Comparison of ENCODE assay signal across 16 cellular contexts in the genomic region with DNA sequence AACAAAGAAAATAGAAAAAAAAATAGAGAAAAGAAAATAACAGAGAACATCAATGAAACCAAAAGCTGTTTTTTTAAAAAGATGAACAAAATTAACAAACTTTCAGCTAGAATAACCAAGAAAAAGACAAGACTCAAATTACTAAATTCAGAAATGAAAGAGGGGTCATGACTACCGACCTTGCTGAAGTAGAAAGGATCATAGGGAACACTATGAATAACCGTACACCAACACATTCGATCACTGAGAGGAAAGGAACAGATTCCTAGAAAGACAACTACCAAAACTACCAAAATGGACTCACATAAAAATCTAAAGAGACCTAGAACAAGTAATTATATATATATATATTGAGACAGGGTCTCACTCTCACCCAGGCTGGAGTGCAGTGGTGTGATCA. TPM values are rescaled to one million over a fixed set of nuclear protein-coding genes. Genes with fewer than 3 reads are reported as not detected.
DNase-seq lines count a peak whose midpoint lies in the region; ATAC-seq, FAIRE-seq and TF ChIP-seq lines count a peak whose summit lies in the region.
"Had no signal": no experiment of that assay in that cellular context is flagged by ENCODE, and none has a peak within 500 bp of the region (broad histone marks: within the 10 kb centered on the region; RNA-seq: fewer than 3 reads in every experiment).

No MANE protein-coding gene starts in this region.

- peaks cover 20% of the 10 kb centered on the region for H3K27me3 Mint-ChIP-seq in nephron progenitor cell (ENCODE audit: low read depth, poor library complexity)

- H3K4me3 Mint-ChIP-seq in nephron progenitor cell: peak overlapping the region; percentile 4
- H3K4me3 Mint-ChIP-seq: CD8-positive, alpha-beta T cell had no signal

- no peaks in the 10 kb centered on the region for H3K36me3 ChIP-seq in WERI-Rb-1
- H3K36me3 ChIP-seq: HAP-1 had no signal

- DNase-seq in A549 (ENCODE audit: low read depth in 1 of 2, low spot score in 1 of 2) (no peak), WERI-Rb-1 (no peak), nephron progenitor cell (no peak), NCI-H345 treated with DMSO at 0.1 percent for 48 hours (lab: John Stamatoyannopoulos, UW; ENCODE audit: unreplicated experiment) (no peak)
- no peak for DNase-seq in activated naive CD4-positive, alpha-beta T cell treated with anti-CD3 and anti-CD28 coated beads, Interleukin-2, amount 50 U/mL, for 16 hours
- DNase-seq: AML-193; Calu3; CD8-positive, alpha-beta T cell; DMS79 treated with DMSO at 0.1 percent for 48 hours; GF-D8 had no signal

- TF ChIP-seq CTCF in A549 (IDR thresholded peaks at IDR 0.05): no peak
- TF ChIP-seq CTCF in C4-2B (conservative IDR thresholded peaks at IDR 0.05): no peak
- TF ChIP-seq CTCF in WERI-Rb-1 (IDR thresholded peaks at IDR 0.05; ENCODE audit: low read depth, low read length): no peak
- TF ChIP-seq CTCF in nephron progenitor cell (IDR thresholded peaks at IDR 0.05): no peak

- H3K27ac ChIP-seq in A549: no peak overlapping the region
- peak overlapping the region; percentile 77 for H3K27ac ChIP-seq in C4-2B
- peak overlapping the region; percentile 78 for H3K27ac ChIP-seq in WERI-Rb-1
- H3K27ac ChIP-seq: KMS-11 had no signal

- H3K4me1 Mint-ChIP-seq in nephron progenitor cell: peaks cover 40% of the 10 kb centered on the region

- no peak for FAIRE-seq in A549 (lab: Jason Lieb, UNC)
- FAIRE-seq: A204.1, GM12891 had no signal

- H3K9me3 ChIP-seq in A549 (no peaks in the 10 kb centered on the region), WERI-Rb-1 (ENCODE audit: severe bottlenecking) (peaks cover 6% of the 10 kb centered on the region)
- H3K9me3 ChIP-seq: HAP-1 had no signal

- H3K4me3 ChIP-seq in A549: no peak overlapping the region
- H3K4me3 ChIP-seq in WERI-Rb-1 (ENCODE audit: low read depth, low read length): no peak overlapping the region
- H3K4me3 ChIP-seq: HAP-1 had no signal

- TF ChIP-seq POLR2A in A549 (IDR thresholded peaks at IDR 0.05; ENCODE audit: low read length): no peak

- no peaks in the 10 kb centered on the region for H3K36me3 Mint-ChIP-seq in nephron progenitor cell (ENCODE audit: low read depth)
- H3K36me3 Mint-ChIP-seq: CD8-positive, alpha-beta T cell had no signal

- no peaks in the 10 kb centered on the region for H3K27me3 ChIP-seq in WERI-Rb-1 (ENCODE audit: insufficient read depth, low read depth, severe bottlenecking)

- 91% methylated on average over 3 of the region's 3 CpGs for WGBS in A549 (ENCODE audit: missing lambda C conversion rate)

- TF ChIP-seq RAD21 in A549 (conservative IDR thresholded peaks at IDR 0.05 in 1 of 2, IDR thresholded peaks at IDR 0.05 in 1 of 2): no peak

- POLR2A ChIA-PET in A549 (lab: Yijun Ruan, JAX): no interaction called here

- CTCF ChIA-PET in A549 (lab: Yijun Ruan, JAX): interaction anchor here (0.6 to 5.8 kb wide), 7 partner anchors 11 to 112 kb away, joined by 3 to 46 read pairs (median 5); no protein-coding TSS in a partner anchor

- H3K4me1 ChIP-seq in A549: peaks cover 12% of the 10 kb centered on the region; the same call in 2 of the 3 replicates

- H3K9me3 Mint-ChIP-seq in nephron progenitor cell: peaks cover 18% of the 10 kb centered on the region
- H3K9me3 Mint-ChIP-seq: CD8-positive, alpha-beta T cell had no signal

- peak overlapping the region; percentile 71; the same call in 1 of the 3 replicates for H3K4me2 ChIP-seq in A549
- H3K4me2 ChIP-seq: KMS-11 had no signal

- no peak overlapping the region for H3K27ac Mint-ChIP-seq in nephron progenitor cell
- H3K27ac Mint-ChIP-seq: CD8-positive, alpha-beta T cell had no signal

- ATAC-seq in A549: no peak
- ATAC-seq in GM21526 (IDR thresholded peaks at IDR 0.05; ENCODE audit: low FRiP score, unreplicated experiment): no peak
- ATAC-seq: CD8-positive, alpha-beta T cell had no signal

- no peak for TF ChIP-seq EP300 in A549 (IDR thresholded peaks at IDR 0.05)

TF ChIP-seq in A549, 52 proteins besides CTCF, POLR2A, EP300 and RAD21:
- TF ChIP-seq REST (IDR thresholded peaks at IDR 0.05) (no peak), HDAC2 (IDR thresholded peaks at IDR 0.05) (no peak), HOXB5 (CRISPR knock-in tag; IDR thresholded peaks at IDR 0.05) (no peak), ZC3H11A (IDR thresholded peaks at IDR 0.05) (no peak), MYC (IDR thresholded peaks at IDR 0.05; ENCODE audit: borderline replicate concordance, low read length) (no peak), NFE2L2 (conservative IDR thresholded peaks at IDR 0.05; ENCODE audit: low read length) (no peak), MAFK (IDR thresholded peaks at IDR 0.05; ENCODE audit: partially characterized antibody) (no peak), GATA3 (IDR thresholded peaks at IDR 0.05; ENCODE audit: borderline replicate concordance) (no peak), USF2 (IDR thresholded peaks at IDR 0.05) (no peak)
- TF ChIP-seq, protein P1, sequence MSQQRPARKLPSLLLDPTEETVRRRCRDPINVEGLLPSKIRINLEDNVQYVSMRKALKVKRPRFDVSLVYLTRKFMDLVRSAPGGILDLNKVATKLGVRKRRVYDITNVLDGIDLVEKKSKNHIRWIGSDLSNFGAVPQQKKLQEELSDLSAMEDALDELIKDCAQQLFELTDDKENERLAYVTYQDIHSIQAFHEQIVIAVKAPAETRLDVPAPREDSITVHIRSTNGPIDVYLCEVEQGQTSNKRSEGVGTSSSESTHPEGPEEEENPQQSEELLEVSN (IDR thresholded peaks at IDR 0.05; ENCODE audit: borderline replicate concordance, low read depth): no peak
- TF ChIP-seq, protein P2, sequence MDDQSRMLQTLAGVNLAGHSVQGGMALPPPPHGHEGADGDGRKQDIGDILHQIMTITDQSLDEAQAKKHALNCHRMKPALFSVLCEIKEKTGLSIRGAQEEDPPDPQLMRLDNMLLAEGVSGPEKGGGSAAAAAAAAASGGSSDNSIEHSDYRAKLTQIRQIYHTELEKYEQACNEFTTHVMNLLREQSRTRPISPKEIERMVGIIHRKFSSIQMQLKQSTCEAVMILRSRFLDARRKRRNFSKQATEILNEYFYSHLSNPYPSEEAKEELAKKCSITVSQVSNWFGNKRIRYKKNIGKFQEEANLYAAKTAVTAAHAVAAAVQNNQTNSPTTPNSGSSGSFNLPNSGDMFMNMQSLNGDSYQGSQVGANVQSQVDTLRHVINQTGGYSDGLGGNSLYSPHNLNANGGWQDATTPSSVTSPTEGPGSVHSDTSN (IDR thresholded peaks at IDR 0.05): no peak
TF ChIP-seq in A549: peak in this region for 0.

RNA-seq across cellular contexts. Expression of gene DTNB, which starts 37.4 kb away (rescaled TPM):
- 32.6 and 41.2 TPM in 2 replicates for polyA plus RNA-seq in A549 (2011; rRNA removed)
- polyA plus RNA-seq in A549 (2012; cell fraction: cytosol; rRNA removed): 16.8 and 19.1 TPM in 2 replicates
- 17.0 and 21.0 TPM in 2 replicates for polyA plus RNA-seq in A549 (2012; cell fraction: nucleus; rRNA removed)
- polyA plus RNA-seq in A549 (2017; fragmentation: RNase III; extraction: RNeasy Plus Mini Kit Qiagen cat#74134 plus additional on column Dnase treatment): 11.2 to 12.1 TPM (median 12.0 TPM) in 3 replicates
- polyA minus RNA-seq in A549 (2011; rRNA and poly(A)+ RNA removed): 40.3 and 40.5 TPM in 2 replicates

Comparison
In these comparisons a context has a peak if more than half of its experiments do, and no peak if none do; other contexts are left out.
1. H3K27ac ChIP-seq: peak in C4-2B (single experiment) and WERI-Rb-1 (single experiment); none in A549 (0 of 2).